ENCODE assay signal across 1 cellular context in genomic region chr1:30768830-30769718, GRCh38.
TF ChIP-seq lines count a peak whose summit lies in the region.

No MANE protein-coding gene starts in this region.

TF ChIP-seq in K562, 482 proteins besides CTCF, POLR2A, EP300 and RAD21 (continued from another document and continues in another):
- TF ChIP-seq CTCFL (IDR thresholded peaks at IDR 0.05; ENCODE audit: borderline replicate concordance, insufficient read depth, low read depth, low read length, poor library complexity, severe bottlenecking) (peak; percentile 54), ZNF518B (CRISPR knock-in tag; IDR thresholded peaks at IDR 0.05) (no peak), CHD1 (IDR thresholded peaks at IDR 0.05; ENCODE audit: low read length) (no peak), SP1 (CRISPR knock-in tag; IDR thresholded peaks at IDR 0.05) (peak; percentile 97), MXD1 (CRISPR knock-in tag; IDR thresholded peaks at IDR 0.05; ENCODE audit: borderline replicate concordance, poor library complexity, severe bottlenecking) (peak; percentile 2), NCOA4 (IDR thresholded peaks at IDR 0.05; ENCODE audit: partially characterized antibody) (peak; percentile 96), MXI1 (IDR thresholded peaks at IDR 0.05; ENCODE audit: low read depth, low read length) (peak; percentile 88), PREB (CRISPR knock-in tag; IDR thresholded peaks at IDR 0.05) (no peak), WHSC1 (IDR thresholded peaks at IDR 0.05; ENCODE audit: low read length) (no peak), ZNF449 (CRISPR knock-in tag; IDR thresholded peaks at IDR 0.05) (peak; percentile 88; the same call in 1 of the 2 replicates), PCBP1 (IDR thresholded peaks at IDR 0.05; ENCODE audit: low read depth, low read length, poor library complexity, severe bottlenecking) (peak; percentile 57), DIDO1 (tag; IDR thresholded peaks at IDR 0.05; ENCODE audit: low read depth) (peak; percentile 64), NCOA2 (IDR thresholded peaks at IDR 0.05; ENCODE audit: partially characterized antibody in 2 of 2) (no peak), POLR3A (IDR thresholded peaks at IDR 0.05; ENCODE audit: borderline replicate concordance, extremely low read depth, insufficient read depth, insufficient read length) (no peak), SUPT5H (IDR thresholded peaks at IDR 0.05) (peak; percentile 65), TRIM24 (IDR thresholded peaks at IDR 0.05) (peak; percentile 100), PRMT5 (CRISPR knock-in tag; IDR thresholded peaks at IDR 0.05) (no peak), ZNF239 (CRISPR knock-in tag; IDR thresholded peaks at IDR 0.05) (peak; percentile 84), CBX8 (IDR thresholded peaks at IDR 0.05; ENCODE audit: borderline replicate concordance, extremely low read depth, low read depth, low read length, poor library complexity, severe bottlenecking) (no peak), NFATC3 (IDR thresholded peaks at IDR 0.05) (peak; percentile 89), TBP (optimal IDR thresholded peaks at IDR 0.05; ENCODE audit: low read depth, low read length) (peak; percentile 60), MECOM (CRISPR knock-in tag; IDR thresholded peaks at IDR 0.05) (peak; percentile 87), EHMT2 (IDR thresholded peaks at IDR 0.05) (peak; percentile 54), ZNF511 (CRISPR knock-in tag; IDR thresholded peaks at IDR 0.05) (peak; percentile 78; the same call in 1 of the 2 replicates), POLR2AphosphoS5 (IDR thresholded peaks at IDR 0.05; ENCODE audit: control insufficient read depth, insufficient read depth, low read depth, low read length) (peak; percentile 100), GATAD2A (IDR thresholded peaks at IDR 0.05) (peak; percentile 100), SPI1 (IDR thresholded peaks at IDR 0.05; ENCODE audit: borderline replicate concordance, low read depth, low read length) (peak; percentile 21; the same call in 1 of the 2 replicates), ETS1 (conservative IDR thresholded peaks at IDR 0.05; ENCODE audit: control insufficient read depth, low read depth, low read length) (peak; percentile 100), COPS2 (conservative IDR thresholded peaks at IDR 0.05) (no peak), ILK (tag; IDR thresholded peaks at IDR 0.05; ENCODE audit: borderline replicate concordance, low read depth) (no peak), SFPQ (IDR thresholded peaks at IDR 0.05; ENCODE audit: low read depth, low read length) (no peak), MAFK (IDR thresholded peaks at IDR 0.05; ENCODE audit: low read length) (peak; percentile 38; the same call in 1 of the 2 replicates), NCOA6 (IDR thresholded peaks at IDR 0.05) (no peak), BACH1 (tag; IDR thresholded peaks at IDR 0.05) (peak; percentile 89), ZC3H8 (IDR thresholded peaks at IDR 0.05) (peak; percentile 85; the same call in 1 of the 2 replicates), GMEB1 (CRISPR knock-in tag; IDR thresholded peaks at IDR 0.05) (peak; percentile 49), ZFP1 (CRISPR knock-in tag; IDR thresholded peaks at IDR 0.05) (no peak; the same call in 1 of the 2 replicates), ZNF134 (CRISPR knock-in tag; conservative IDR thresholded peaks at IDR 0.05) (no peak; the same call in 1 of the 2 replicates), KLF6 (CRISPR knock-in tag; IDR thresholded peaks at IDR 0.05; ENCODE audit: borderline replicate concordance) (peak; percentile 89; the same call in 1 of the 2 replicates), ZNF324 (CRISPR knock-in tag; IDR thresholded peaks at IDR 0.05) (no peak), ZNF695 (CRISPR knock-in tag; IDR thresholded peaks at IDR 0.05) (0 out of 2 replicates have a peak, but pooled peaks have one; percentile 22), CEBPG (CRISPR knock-in tag; IDR thresholded peaks at IDR 0.05) (peak; percentile 65; the same call in 1 of the 2 replicates), CEBPG (tag; conservative IDR thresholded peaks at IDR 0.05 in 1 of 2, IDR thresholded peaks at IDR 0.05 in 1 of 2) (peak; percentile 43 to 60; a peak in 3 of 4 replicates), AFF1 (IDR thresholded peaks at IDR 0.05; ENCODE audit: low read depth in 1 of 2, partially characterized antibody in 2 of 2) (peak; percentile 82 to 99), SNAPC5 (CRISPR knock-in tag; IDR thresholded peaks at IDR 0.05) (no peak), HSF4 (CRISPR knock-in tag; IDR thresholded peaks at IDR 0.05; ENCODE audit: borderline replicate concordance) (peak; percentile 85; the same call in 1 of the 2 replicates), BRD9 (IDR thresholded peaks at IDR 0.05; ENCODE audit: low read depth, partially characterized antibody) (peak; percentile 97)
